Comparison of ENCODE assay signal across 8 cellular contexts in the genomic region with DNA sequence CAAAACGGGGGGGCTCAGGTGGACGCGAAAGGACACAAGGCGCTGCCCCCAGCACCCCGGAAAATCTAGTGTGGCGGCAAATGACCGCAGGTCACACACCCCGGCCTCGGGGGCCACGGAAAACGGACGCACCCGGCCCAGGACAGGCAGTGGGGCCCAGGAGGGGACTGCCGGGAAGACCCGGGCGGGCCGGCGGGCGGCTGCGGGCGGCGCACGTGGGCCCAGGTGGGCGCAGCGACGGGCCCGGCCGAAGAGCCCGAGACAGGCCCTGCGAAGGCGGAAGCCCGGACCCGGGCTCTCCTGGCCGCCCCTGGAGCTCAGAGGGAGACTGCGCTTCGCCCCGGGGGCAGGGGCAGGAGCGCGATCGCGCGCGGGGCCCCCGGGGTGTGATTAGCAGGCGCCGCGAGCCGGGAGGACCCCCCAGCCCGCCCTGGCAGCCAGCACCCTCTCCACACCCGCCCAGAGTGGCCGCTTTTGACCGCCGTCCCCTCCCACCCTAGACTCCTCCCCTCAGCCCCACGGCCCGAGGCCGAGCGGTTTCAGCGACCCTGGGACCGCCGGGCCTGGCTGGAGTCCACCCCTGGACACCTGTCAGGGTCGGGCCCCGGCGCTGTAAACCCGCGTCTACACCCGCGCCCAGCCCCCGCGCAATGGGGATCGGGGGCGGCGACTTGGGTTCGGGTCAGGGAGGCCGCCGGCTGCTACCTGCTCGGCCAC. TPM values are rescaled to one million over a fixed set of nuclear protein-coding genes. Genes with fewer than 3 reads are reported as not detected.
DNase-seq lines count a peak whose midpoint lies in the region; ATAC-seq and TF ChIP-seq lines count a peak whose summit lies in the region.

No MANE protein-coding gene starts in this region.

- peak overlapping the region; percentile 84 for H3K9ac ChIP-seq in DND-41 (ENCODE audit: low read depth, low read length)

- no peaks in the 10 kb centered on the region for H3K9me3 Mint-ChIP-seq in mesothelial cell of epicardium

- WGBS in ectodermal cell, 2 experiments: 1 to 2% methylated on average over 76 of the region's 76 CpGs
- 1% methylated on average over 52 of the region's 76 CpGs; no CpG with 5 or more reads in 1 of the 2 donors for WGBS in transverse colon (ENCODE audit: low coverage in 1 of 2), 2 donors

- peaks cover 2% of the 10 kb centered on the region for H3K36me3 Mint-ChIP-seq in mesothelial cell of epicardium

- peak; percentile 4; the same call in 1 of the 3 replicates for ATAC-seq in DND-41 (ENCODE audit: insufficient read depth, low read depth)
- peak; percentile 27 for ATAC-seq in HG03565 (IDR thresholded peaks at IDR 0.05; ENCODE audit: unreplicated experiment)

- no peak overlapping the region for H3K27ac Mint-ChIP-seq in mesothelial cell of epicardium

- no peak for TF ChIP-seq EP300 in transverse colon (IDR thresholded peaks at IDR 0.05; ENCODE audit: low read depth)

- H3K36me3 ChIP-seq in DND-41 (ENCODE audit: insufficient read depth, low read length) (peaks cover 3% of the 10 kb centered on the region; the same call in 1 of the 2 replicates), ectodermal cell (ENCODE audit: control insufficient read depth, insufficient read depth, low read length) (no peaks in the 10 kb centered on the region), transverse colon (no peaks in the 10 kb centered on the region)

- peak overlapping the region; percentile 68 for H3K4me2 ChIP-seq in DND-41 (ENCODE audit: insufficient read depth, low read length)

- H3K4me3 ChIP-seq in DND-41 (ENCODE audit: low read depth in 1 of 2, low read length in 2 of 2) (peak overlapping the region; percentile 12 to 64; a peak in 3 of 4 replicates), ectodermal cell (ENCODE audit: insufficient read depth, low read depth, low read length) (peak overlapping the region; percentile 47), transverse colon (peak overlapping the region; percentile 72 to 95 (median 86))

- H3K9me3 ChIP-seq in DND-41 (ENCODE audit: insufficient read depth, low read length, severe bottlenecking) (peaks cover 1% of the 10 kb centered on the region), ectodermal cell (ENCODE audit: control insufficient read depth, low read length) (no peaks in the 10 kb centered on the region), transverse colon (no peaks in the 10 kb centered on the region)

- peak; percentile 37 for TF ChIP-seq POLR2A in transverse colon (IDR thresholded peaks at IDR 0.05)

- H3K79me2 ChIP-seq in DND-41 (ENCODE audit: insufficient read depth, low read length): peaks cover 68% of the 10 kb centered on the region

- H3K4me1 Mint-ChIP-seq in mesothelial cell of epicardium: peaks cover 30% of the 10 kb centered on the region

- in situ Hi-C loops in transverse colon (cut with MboI; ENCODE audit: low pct_ligation_motif_present in 1 of 4, low pct_unique_long_range_greater_than_20kb in 1 of 4, low sequenced_read_pairs in 3 of 4): no loop called here

- peaks cover 100% of the 10 kb centered on the region for H3K4me1 ChIP-seq in DND-41 (ENCODE audit: insufficient read depth, low read length)
- H3K4me1 ChIP-seq in ectodermal cell (ENCODE audit: control insufficient read depth, insufficient read depth, low read length): peaks cover 15% of the 10 kb centered on the region
- peaks cover 7 to 56% (median 44%) of the 10 kb centered on the region in 4 donors for H3K4me1 ChIP-seq in transverse colon

- H3K4me3 Mint-ChIP-seq in mesothelial cell of epicardium: peak overlapping the region; percentile 78

- 0 out of 2 replicates have a peak overlapping the region, but pooled peaks have one; percentile 53 for H2AFZ ChIP-seq in DND-41 (ENCODE audit: low read depth, low read length)

- TF ChIP-seq CTCF in DND-41 (IDR thresholded peaks at IDR 0.05; ENCODE audit: borderline replicate concordance, extremely low read depth, low read length, poor library complexity, severe bottlenecking): no peak
- TF ChIP-seq CTCF in GM20000 (IDR thresholded peaks at IDR 0.05; ENCODE audit: extremely low read depth, missing control alignments): no peak
- TF ChIP-seq CTCF in mesothelial cell of epicardium (IDR thresholded peaks at IDR 0.05; ENCODE audit: unreplicated experiment): no peak
- no peak for TF ChIP-seq CTCF in transverse colon (IDR thresholded peaks at IDR 0.05)

- intact Hi-C loops in transverse colon (cut with DNase I; ENCODE audit: low total_unique reads): no loop called here

- H3K27ac ChIP-seq in DND-41 (ENCODE audit: low read length): peak overlapping the region; percentile 93
- H3K27ac ChIP-seq in ectodermal cell (ENCODE audit: insufficient read depth, low read depth, low read length, poor library complexity, severe bottlenecking): no peak overlapping the region
- peak overlapping the region; percentile 95 to 98 (median 95) for H3K27ac ChIP-seq in transverse colon

- H4K20me1 ChIP-seq in DND-41 (ENCODE audit: insufficient read depth, low read length): no peaks in the 10 kb centered on the region

- H3K27me3 ChIP-seq in DND-41 (ENCODE audit: insufficient read depth, low read length, poor library complexity): no peaks in the 10 kb centered on the region
- peaks cover 64% of the 10 kb centered on the region for H3K27me3 ChIP-seq in ectodermal cell (ENCODE audit: control insufficient read depth, insufficient read depth, low read length, poor library complexity, severe bottlenecking)
- H3K27me3 ChIP-seq in transverse colon: no peaks in the 10 kb centered on the region

- H3K27me3 Mint-ChIP-seq in mesothelial cell of epicardium (ENCODE audit: low read depth): peaks cover 51% of the 10 kb centered on the region

- DNase-seq in DND-41 (peak; percentile 36), GM20000 (ENCODE audit: low spot score) (peak; percentile 85), UCSD-AML1 (lab: John Stamatoyannopoulos, UW; ENCODE audit: unreplicated experiment) (peak; percentile 62), mesothelial cell of epicardium (ENCODE audit: low spot score in 2 of 2, unreplicated experiment in 2 of 2) (peak in 1 of 2 experiments; percentile 59), transverse colon (peak; percentile 80), NCI-H1436 treated with DMSO at 0.1 percent for 48 hours (lab: John Stamatoyannopoulos, UW) (no peak)

RNA-seq across cellular contexts. Expression of gene MBP, which starts 0.8 kb away (rescaled TPM):
- polyA plus RNA-seq in ectodermal cell (2013, experiment 1 of 4): 1.3 TPM
- polyA plus RNA-seq in ectodermal cell (2013, experiment 2 of 4): 0.85 TPM
- 1.7 TPM for polyA plus RNA-seq in ectodermal cell (2013, experiment 3 of 4)
- polyA plus RNA-seq in ectodermal cell (2013, experiment 4 of 4): 0.93 TPM
- total RNA-seq in mesothelial cell of epicardium (19.1 to 20.8 TPM (median 20.6 TPM) in 3 replicates), transverse colon (10 to 100 TPM; 12.7 to 53.4 (median 41.0) TPM)
